In the genomic region with DNA sequence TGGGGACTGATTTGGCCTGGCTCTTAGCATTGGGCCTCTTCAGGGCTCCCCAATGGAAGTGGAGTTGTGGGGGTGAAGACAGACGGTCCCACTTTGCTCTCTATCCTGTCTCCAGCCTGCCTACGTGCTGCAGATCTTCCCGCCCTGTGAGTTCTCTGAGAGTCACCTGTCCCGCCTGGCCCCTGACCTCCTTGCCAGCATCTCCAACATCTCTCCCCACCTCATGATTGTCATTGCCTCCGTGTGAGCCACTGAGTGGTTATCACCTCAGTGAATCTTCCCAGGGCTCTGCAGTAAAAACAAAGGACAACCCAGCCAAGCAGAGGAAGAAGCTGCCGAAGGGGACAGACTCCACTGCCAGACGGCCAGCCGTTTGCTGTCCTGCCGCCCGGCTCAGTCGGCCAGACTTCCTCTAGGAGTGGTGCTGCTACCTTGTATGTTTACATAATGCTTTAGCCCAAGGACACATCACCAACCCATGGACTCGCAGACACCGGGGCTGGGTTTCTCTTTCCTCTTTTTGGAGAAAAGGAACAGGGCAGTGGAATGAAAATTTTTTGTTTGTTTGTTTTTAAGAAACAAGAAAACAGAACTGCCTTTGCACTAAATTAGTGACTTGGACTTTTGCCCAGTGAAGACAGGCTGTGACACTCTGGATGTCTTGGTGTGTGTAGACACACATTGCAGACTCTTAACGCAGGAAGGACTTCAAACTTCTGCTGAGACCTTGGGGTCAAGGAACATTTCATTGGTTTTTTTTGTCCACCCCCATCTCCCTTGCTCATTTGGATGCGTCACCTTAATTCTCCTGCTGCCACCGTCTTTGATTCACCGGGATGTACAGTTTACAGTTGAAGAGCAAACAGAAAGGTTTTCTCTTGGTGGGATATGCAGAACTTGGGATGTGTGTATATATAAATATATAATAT, we compare ENCODE assay signal across 8 cellular contexts. TPM values are rescaled to one million over a fixed set of nuclear protein-coding genes. Genes with fewer than 3 reads are reported as not detected.
A peak's percentile ranks its signal among the peaks of the same experiment; 100 is the strongest.
DNase-seq lines count a peak whose midpoint lies in the region; ATAC-seq and TF ChIP-seq lines count a peak whose summit lies in the region.

No MANE protein-coding gene starts in this region.

- TF ChIP-seq CTCF in OCI-LY1 (IDR thresholded peaks at IDR 0.05; ENCODE audit: low read length) (no peak), dorsolateral prefrontal cortex (IDR thresholded peaks at IDR 0.05 in 54 of 56, conservative IDR thresholded peaks at IDR 0.05 in 2 of 56; ENCODE audit: low read depth in 1 of 56, partially characterized antibody in 56 of 56) (no peak)

- H3K79me2 ChIP-seq in OCI-LY1 (ENCODE audit: insufficient read depth, low read length) = no peaks in the 10 kb centered on the region

- H3K9me2 ChIP-seq in OCI-LY1 (ENCODE audit: low read depth, low read length) = no peaks in the 10 kb centered on the region

- H3F3A ChIP-seq in OCI-LY1 (ENCODE audit: insufficient read depth, low read length) = no peaks in the 10 kb centered on the region

- no peak overlapping the region for H2AFZ ChIP-seq in OCI-LY1 (ENCODE audit: low read length)

- DNase-seq in AG08396 (ENCODE audit: low spot score) = peak; percentile 67
- peak in 2 of 10 donors; percentile 41 to 67 for DNase-seq in dorsolateral prefrontal cortex
- DNase-seq in SJCRH30 = no peak

- H3K4me3 ChIP-seq in OCI-LY1 (ENCODE audit: low read depth, low read length, poor library complexity, severe bottlenecking) = no peak overlapping the region
- H3K4me3 ChIP-seq in dorsolateral prefrontal cortex = peak overlapping the region in 1 of 59 donors; percentile 19
- H3K4me3 ChIP-seq in muscle layer of duodenum (ENCODE audit: low read depth in 1 of 2, low read length in 2 of 2) = no peak overlapping the region
- no peak overlapping the region for H3K4me3 ChIP-seq in SJCRH30

- H3K9ac ChIP-seq in OCI-LY1 (ENCODE audit: low read length) = no peak overlapping the region

- H3K27me3 ChIP-seq in OCI-LY1 (ENCODE audit: insufficient read depth, low read length) = no peaks in the 10 kb centered on the region
- H3K27me3 ChIP-seq in dorsolateral prefrontal cortex = no peaks in the 10 kb centered on the region
- H3K27me3 ChIP-seq in muscle layer of duodenum (ENCODE audit: low read depth, low read length) = no peaks in the 10 kb centered on the region
- no peaks in the 10 kb centered on the region for H3K27me3 ChIP-seq in SJCRH30

- intact Hi-C loops in dorsolateral prefrontal cortex (cut with DNase I) = loop anchor here in 1 of 2 donors (5.0 kb wide), 1 partner anchor 47 kb away; no protein-coding TSS in a partner anchor

- H3K36me3 ChIP-seq in OCI-LY1 (ENCODE audit: insufficient read depth, low read length) (peaks cover 97% of the 10 kb centered on the region), muscle layer of duodenum (ENCODE audit: control insufficient read depth in 1 of 2, insufficient read depth in 2 of 2, low read length in 2 of 2) (peaks cover 65 to 74% of the 10 kb centered on the region in 2 donors), SJCRH30 (peaks cover 96% of the 10 kb centered on the region)

- H3K4me1 ChIP-seq in OCI-LY1 (ENCODE audit: insufficient read depth, low read length, severe bottlenecking) (peaks cover 9% of the 10 kb centered on the region), muscle layer of duodenum (ENCODE audit: control insufficient read depth in 1 of 2, insufficient read depth in 2 of 2, low read length in 2 of 2) (peaks cover 6 to 13% of the 10 kb centered on the region in 2 donors), SJCRH30 (no peaks in the 10 kb centered on the region)

- H3K9me3 ChIP-seq in OCI-LY1 (ENCODE audit: low read length) = no peaks in the 10 kb centered on the region
- H3K9me3 ChIP-seq in muscle layer of duodenum (ENCODE audit: control insufficient read depth in 1 of 2, low read length in 2 of 2) = no peaks in the 10 kb centered on the region
- no peaks in the 10 kb centered on the region for H3K9me3 ChIP-seq in SJCRH30 (replicated peaks)

- H3K4me2 ChIP-seq in OCI-LY1 (ENCODE audit: low read length) = no peak overlapping the region

- ATAC-seq in HG02970 (IDR thresholded peaks at IDR 0.05; ENCODE audit: low FRiP score, unreplicated experiment) (no peak), HG03175 (IDR thresholded peaks at IDR 0.05; ENCODE audit: unreplicated experiment) (no peak), HG03342 (IDR thresholded peaks at IDR 0.05; ENCODE audit: unreplicated experiment) (no peak)

- H3K27ac ChIP-seq in OCI-LY1 (ENCODE audit: low read depth, low read length, poor library complexity, severe bottlenecking) (peak overlapping the region; percentile 50), dorsolateral prefrontal cortex (peak overlapping the region in 58 of 59 donors; percentile 11 to 90 (median 78)), muscle layer of duodenum (ENCODE audit: low read length) (peak overlapping the region; percentile 5), SJCRH30 (no peak overlapping the region)

- no peaks in the 10 kb centered on the region for H4K20me1 ChIP-seq in OCI-LY1 (ENCODE audit: insufficient read depth, low read length)

RNA-seq across cellular contexts. Expression of a gene that starts 36.5 kb away (rescaled TPM):
- 10 to 100 TPM; 29.3 to 71.4 (median 45.9) TPM for total RNA-seq in dorsolateral prefrontal cortex
- total RNA-seq in SJCRH30 (2014; rRNA removed; shearing (Covaris generic)) = 27.1 and 34.9 TPM in 2 replicates
